22 cellular contexts compared by ENCODE assay signal in genomic region chr6:48141975-48142374, GRCh38. TPM values are rescaled to one million over a fixed set of nuclear protein-coding genes. Genes with fewer than 3 reads are reported as not detected.
"Had no signal": no experiment of that assay in that cellular context is flagged by ENCODE, and none has a peak within 500 bp of the region (broad histone marks: within the 10 kb centered on the region; RNA-seq: fewer than 3 reads in every experiment).

No MANE protein-coding gene starts in this region.

- H3K27me3 ChIP-seq: right atrium auricular region, stomach, vagina had no signal

- H3K27ac Mint-ChIP-seq: activated CD4-positive, alpha-beta T cell treated with anti-CD3 and anti-CD28 coated beads for 36 hours; activated naive CD8-positive, alpha-beta T cell treated with anti-CD3 and anti-CD28 coated beads for 36 hours; brain; memory B cell; stimulated activated effector memory CD8-positive, alpha-beta T cell treated with anti-CD3 and anti-CD28 coated beads, Interleukin-12 subunit alpha, Interleukin-12 subunit beta, amount 100 ng/mL, for 72 hours; WTC11 had no signal

- H3K36me3 Mint-ChIP-seq: activated naive CD8-positive, alpha-beta T cell treated with anti-CD3 and anti-CD28 coated beads for 36 hours; brain; memory B cell; stimulated activated effector memory CD8-positive, alpha-beta T cell treated with anti-CD3 and anti-CD28 coated beads, Interleukin-12 subunit alpha, Interleukin-12 subunit beta, amount 100 ng/mL, for 72 hours; WTC11 had no signal

- H3K4me3 Mint-ChIP-seq: activated CD4-positive, alpha-beta T cell treated with anti-CD3 and anti-CD28 coated beads for 36 hours; activated naive CD8-positive, alpha-beta T cell treated with anti-CD3 and anti-CD28 coated beads for 36 hours; brain; memory B cell; stimulated activated effector memory CD8-positive, alpha-beta T cell treated with anti-CD3 and anti-CD28 coated beads, Interleukin-12 subunit alpha, Interleukin-12 subunit beta, amount 100 ng/mL, for 72 hours; WTC11 had no signal

- H3K4me1 Mint-ChIP-seq: activated CD4-positive, alpha-beta T cell treated with anti-CD3 and anti-CD28 coated beads for 36 hours; activated naive CD8-positive, alpha-beta T cell treated with anti-CD3 and anti-CD28 coated beads for 36 hours; memory B cell; stimulated activated effector memory CD8-positive, alpha-beta T cell treated with anti-CD3 and anti-CD28 coated beads, Interleukin-12 subunit alpha, Interleukin-12 subunit beta, amount 100 ng/mL, for 72 hours had no signal

- H3K4me1 ChIP-seq: right atrium auricular region, stomach, vagina had no signal

- H3K27ac ChIP-seq: left ventricle myocardium inferior, right atrium auricular region, skin epidermis, stomach, vagina had no signal

- H3K9me3 Mint-ChIP-seq: activated naive CD8-positive, alpha-beta T cell treated with anti-CD3 and anti-CD28 coated beads for 36 hours; brain; WTC11 had no signal

- H3K27me3 Mint-ChIP-seq: activated CD4-positive, alpha-beta T cell treated with anti-CD3 and anti-CD28 coated beads for 36 hours; activated naive CD8-positive, alpha-beta T cell treated with anti-CD3 and anti-CD28 coated beads for 36 hours; brain; memory B cell had no signal

- H3K9me3 ChIP-seq: left ventricle myocardium inferior, right atrium auricular region, stomach, vagina had no signal

- H3K4me3 ChIP-seq: left ventricle myocardium inferior, right atrium auricular region, skin epidermis, stomach, vagina had no signal

- DNase-seq: activated CD4-positive, alpha-beta T cell treated with anti-CD3 and anti-CD28 coated beads for 36 hours; activated CD4-positive, alpha-beta T cell treated with anti-CD3 and anti-CD28 coated beads, Interleukin-2, amount 50 U/mL, for 48 hours; activated gamma-delta T cell treated with Interleukin-2 at 50 U/mL for 16 hours; activated naive CD8-positive, alpha-beta T cell treated with anti-CD3 and anti-CD28 coated beads for 36 hours; cortex of kidney; effector CD4-positive, alpha-beta T cell; foreskin fibroblast; hypothalamus; islet precursor cell; left ventricle myocardium inferior; occipital lobe; posterior cingulate gyrus; stimulated activated CD4-positive, alpha-beta T cell treated with anti-CD3 and anti-CD28 coated beads, Interleukin-4, amount 100 ng/mL, for 24 hours; stomach had no signal

- H3K36me3 ChIP-seq: left ventricle myocardium inferior, right atrium auricular region, stomach, vagina had no signal

RNA-seq across cellular contexts. Expression of gene PTCHD4, which starts 31.0 kb away (rescaled TPM):
- total RNA-seq: activated CD4-positive, alpha-beta T cell treated with anti-CD3 and anti-CD28 coated beads for 36 hours; activated naive CD8-positive, alpha-beta T cell treated with anti-CD3 and anti-CD28 coated beads for 36 hours; T-helper 2 cell treated with Interferon-gamma antibody and Interleukin-4, amounts not matched to agents 100 ng/mL and 5 ng/mL, for 36 hours; vagina had no signal
